Comparison of ENCODE assay signal across 10 cellular contexts in the genomic region with DNA sequence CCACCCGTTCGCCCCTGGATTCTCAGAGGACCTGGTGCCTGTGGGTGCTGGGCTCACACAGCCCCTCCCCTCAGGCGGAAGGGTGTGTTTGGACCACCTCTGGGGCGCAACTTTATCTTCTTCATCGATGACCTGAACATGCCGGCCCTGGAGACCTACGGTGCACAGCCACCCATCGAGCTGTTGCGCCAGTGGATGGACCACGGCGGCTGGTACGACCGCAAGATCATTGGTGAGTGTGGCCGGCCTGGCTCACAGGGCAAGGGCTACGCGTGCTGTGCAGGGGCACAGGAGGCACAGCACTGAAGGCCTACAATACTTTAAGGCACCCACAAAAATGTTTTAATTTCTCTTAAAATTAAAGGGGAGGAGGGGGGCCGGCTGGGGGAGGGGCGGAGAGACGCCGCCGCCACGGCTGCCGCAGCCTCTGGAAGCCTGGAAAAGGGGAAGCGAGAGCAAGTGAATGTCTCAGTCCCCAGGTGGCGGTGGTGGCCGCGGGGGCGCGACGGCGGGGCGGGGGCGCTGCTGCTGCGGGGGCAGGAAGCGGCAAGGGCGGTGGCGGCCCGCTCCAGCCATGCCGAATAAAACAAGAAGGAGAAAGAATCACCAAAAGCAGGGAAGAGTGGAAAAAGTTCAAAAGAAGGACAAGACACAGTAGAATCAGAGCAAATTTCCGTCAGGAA. TPM values are rescaled to one million over a fixed set of nuclear protein-coding genes. Genes with fewer than 3 reads are reported as not detected.
DNase-seq lines count a peak whose midpoint lies in the region; ATAC-seq and TF ChIP-seq lines count a peak whose summit lies in the region.
"Had no signal": no experiment of that assay in that cellular context is flagged by ENCODE, and none has a peak within 500 bp of the region (broad histone marks: within the 10 kb centered on the region; RNA-seq: fewer than 3 reads in every experiment).

No MANE protein-coding gene starts in this region.

- no peak for TF ChIP-seq CTCF in activated CD8-positive, alpha-beta T cell treated with anti-CD3 and anti-CD28 coated beads for 36 hours (IDR thresholded peaks at IDR 0.05)
- no peak for TF ChIP-seq CTCF in upper lobe of left lung (IDR thresholded peaks at IDR 0.05)
- TF ChIP-seq CTCF in prostate gland (IDR thresholded peaks at IDR 0.05) = no peak

- H3K4me3 ChIP-seq in upper lobe of left lung = peak overlapping the region in 2 of 4 donors; percentile 12 to 29
- H3K4me3 ChIP-seq in prostate gland = no peak overlapping the region
- H3K4me3 ChIP-seq: cardiac muscle cell had no signal

- POLR2A ChIA-PET in activated CD8-positive, alpha-beta T cell treated with anti-CD3 and anti-CD28 coated beads for 36 hours (lab: Charles Lee) = interaction anchor here (0.8 kb wide), 1 partner anchor 12 kb away, joined by 3 read pairs; no protein-coding TSS in a partner anchor

- CTCF ChIA-PET in activated CD8-positive, alpha-beta T cell treated with anti-CD3 and anti-CD28 coated beads for 36 hours (lab: Charles Lee) = interaction anchor here (1.4 to 1.8 kb wide), 2 partner anchors 14 to 142 kb away, joined by 3 to 4 read pairs; no protein-coding TSS in a partner anchor

- no peak overlapping the region for H3K4me3 Mint-ChIP-seq in activated CD8-positive, alpha-beta T cell treated with anti-CD3 and anti-CD28 coated beads for 36 hours
- H3K4me3 Mint-ChIP-seq: T-helper 1 cell treated with Interleukin-12 subunit alpha and Interleukin-12 subunit beta and Interleukin-4 antibody, amounts not matched to agents 30 μg/mL and 1 μg/mL, for 36 hours had no signal

- H3K27me3 Mint-ChIP-seq in activated CD8-positive, alpha-beta T cell treated with anti-CD3 and anti-CD28 coated beads for 36 hours = no peaks in the 10 kb centered on the region

- no peak for ATAC-seq in activated naive CD4-positive, alpha-beta T cell treated with anti-CD3 and anti-CD28 coated beads, Interleukin-2, amount 50 U/mL, for 72 hours
- ATAC-seq in activated CD8-positive, alpha-beta T cell treated with anti-CD3 and anti-CD28 coated beads for 36 hours = no peak
- ATAC-seq in upper lobe of left lung (ENCODE audit: low FRiP score in 2 of 2) (peak in 1 of 2 donors; percentile 46), GM21529 (IDR thresholded peaks at IDR 0.05; ENCODE audit: unreplicated experiment) (no peak), GM18519 (IDR thresholded peaks at IDR 0.05; ENCODE audit: low FRiP score, unreplicated experiment) (no peak)

- intact Hi-C loops in activated CD8-positive, alpha-beta T cell treated with anti-CD3 and anti-CD28 coated beads for 36 hours (cut with micrococcal nuclease) = no loop called here
- intact Hi-C loops in prostate gland (cut with DNase I) = no loop called here

- no peaks in the 10 kb centered on the region for H3K27me3 ChIP-seq in upper lobe of left lung
- no peaks in the 10 kb centered on the region for H3K27me3 ChIP-seq in prostate gland (replicated peaks; ENCODE audit: insufficient read depth)
- H3K27me3 ChIP-seq: cardiac muscle cell had no signal

- H3K27ac ChIP-seq in upper lobe of left lung = no peak overlapping the region
- H3K27ac ChIP-seq in prostate gland = no peak overlapping the region
- H3K27ac ChIP-seq: cardiac muscle cell had no signal

- H3K36me3 Mint-ChIP-seq in activated naive CD4-positive, alpha-beta T cell treated with anti-CD3 and anti-CD28 coated beads, Interleukin-2, amount 50 U/mL, for 72 hours = no peaks in the 10 kb centered on the region
- no peaks in the 10 kb centered on the region for H3K36me3 Mint-ChIP-seq in activated CD8-positive, alpha-beta T cell treated with anti-CD3 and anti-CD28 coated beads for 36 hours (ENCODE audit: low read depth)

- peaks cover 0 to 7% (median 3%) of the 10 kb centered on the region in 4 donors for H3K4me1 ChIP-seq in upper lobe of left lung
- H3K4me1 ChIP-seq in prostate gland (replicated peaks) = no peaks in the 10 kb centered on the region

- DNase-seq in activated naive CD4-positive, alpha-beta T cell treated with Interleukin-2 at 50 U/mL for 16 hours = peak; percentile 15
- DNase-seq in activated naive CD4-positive, alpha-beta T cell treated with anti-CD3 and anti-CD28 coated beads, Interleukin-2, amount 50 U/mL, for 72 hours (ENCODE audit: low spot score in 2 of 2) = no peak
- DNase-seq in activated CD8-positive, alpha-beta T cell treated with anti-CD3 and anti-CD28 coated beads for 36 hours = peak; percentile 27
- DNase-seq in iPS-NIHi11 (ENCODE audit: low spot score) (peak; percentile 75), upper lobe of left lung (peak; percentile 28 to 92), prostate gland (ENCODE audit: low spot score) (no peak)

- WGBS in upper lobe of left lung, 2 donors = 40 to 44% methylated on average over 36 to 40 of the region's 40 CpGs
- WGBS in prostate gland = 47% methylated on average over 40 of the region's 40 CpGs

- no peak for TF ChIP-seq EP300 in upper lobe of left lung (IDR thresholded peaks at IDR 0.05)

- H3K36me3 ChIP-seq in upper lobe of left lung (peaks cover 0 to 46% (median 13%) of the 10 kb centered on the region in 4 donors), prostate gland (no peaks in the 10 kb centered on the region)
- H3K36me3 ChIP-seq: cardiac muscle cell had no signal

- TF ChIP-seq POLR2A in upper lobe of left lung (IDR thresholded peaks at IDR 0.05) = no peak
- TF ChIP-seq POLR2A in prostate gland (IDR thresholded peaks at IDR 0.05) = no peak

- H3K4me1 Mint-ChIP-seq in activated CD8-positive, alpha-beta T cell treated with anti-CD3 and anti-CD28 coated beads for 36 hours (ENCODE audit: low read depth) = peaks cover 11% of the 10 kb centered on the region

- H3K9me3 Mint-ChIP-seq in activated naive CD4-positive, alpha-beta T cell treated with anti-CD3 and anti-CD28 coated beads, Interleukin-2, amount 50 U/mL, for 72 hours = no peaks in the 10 kb centered on the region
- no peaks in the 10 kb centered on the region for H3K9me3 Mint-ChIP-seq in activated CD8-positive, alpha-beta T cell treated with anti-CD3 and anti-CD28 coated beads for 36 hours
- H3K9me3 Mint-ChIP-seq: T-helper 1 cell treated with Interleukin-12 subunit alpha and Interleukin-12 subunit beta and Interleukin-4 antibody, amounts not matched to agents 30 μg/mL and 1 μg/mL, for 36 hours had no signal

- H3K27ac Mint-ChIP-seq in activated naive CD4-positive, alpha-beta T cell treated with anti-CD3 and anti-CD28 coated beads, Interleukin-2, amount 50 U/mL, for 72 hours = no peak overlapping the region
- no peak overlapping the region for H3K27ac Mint-ChIP-seq in activated CD8-positive, alpha-beta T cell treated with anti-CD3 and anti-CD28 coated beads for 36 hours
- H3K27ac Mint-ChIP-seq: T-helper 1 cell treated with Interleukin-12 subunit alpha and Interleukin-12 subunit beta and Interleukin-4 antibody, amounts not matched to agents 30 μg/mL and 1 μg/mL, for 36 hours had no signal

- H3K9me3 ChIP-seq in upper lobe of left lung (no peaks in the 10 kb centered on the region), prostate gland (no peaks in the 10 kb centered on the region)

RNA-seq across cellular contexts. Expression of gene BAP1, which starts 36.8 kb away (rescaled TPM):
- 100 to 1,000 TPM; 100 to 148 TPM for total RNA-seq in activated naive CD4-positive, alpha-beta T cell treated with anti-CD3 and anti-CD28 coated beads, Interleukin-2, amount 50 U/mL, for 72 hours
- total RNA-seq in activated CD8-positive, alpha-beta T cell treated with anti-CD3 and anti-CD28 coated beads for 36 hours = 100 to 1,000 TPM in 1 of 2 experiments, 10 to 100 TPM in 1; 98.1 to 101 TPM
- 10 to 100 TPM; 58.0 to 90.1 (median 75.1) TPM for total RNA-seq in upper lobe of left lung
- 100 to 1,000 TPM in 1 of 2 donors, 10 to 100 TPM in 1; 70.1 to 107 TPM for total RNA-seq in prostate gland

RNA-seq across cellular contexts. Expression of gene PHF7, which starts 37.5 kb away (rescaled TPM):
- total RNA-seq in activated naive CD4-positive, alpha-beta T cell treated with anti-CD3 and anti-CD28 coated beads, Interleukin-2, amount 50 U/mL, for 72 hours = 10 to 100 TPM; 17.2 to 36.0 TPM
- total RNA-seq in activated CD8-positive, alpha-beta T cell treated with anti-CD3 and anti-CD28 coated beads for 36 hours = 10 to 100 TPM; 18.4 to 20.6 TPM
- total RNA-seq in upper lobe of left lung (10 to 100 TPM in 3 of 6 donors, 1 to 10 TPM in 3; 5.6 to 14.8 (median 10.0) TPM), prostate gland (100 to 1,000 TPM in 1 of 2 donors, 1 to 10 TPM in 1; 6.4 to 176 TPM)

RNA-seq across cellular contexts. Expression of gene DNAH1, which starts 56.8 kb away (rescaled TPM):
- 10 to 100 TPM; 17.5 to 19.8 TPM for total RNA-seq in activated naive CD4-positive, alpha-beta T cell treated with anti-CD3 and anti-CD28 coated beads, Interleukin-2, amount 50 U/mL, for 72 hours
- total RNA-seq in activated CD8-positive, alpha-beta T cell treated with anti-CD3 and anti-CD28 coated beads for 36 hours = 10 to 100 TPM in 1 of 2 experiments, 1 to 10 TPM in 1; 9.2 to 10.2 TPM
- total RNA-seq in upper lobe of left lung (10 to 100 TPM; 10.8 to 67.1 (median 22.4) TPM), prostate gland (10 to 100 TPM in 1 of 2 donors, 1 to 10 TPM in 1; 5.6 to 18.7 TPM)

Comparison
In these comparisons a context has a peak if more than half of its experiments do, and no peak if none do; other contexts are left out.
1. DNase-seq: peak in activated naive CD4-positive, alpha-beta T cell treated with Interleukin-2 at 50 U/mL for 16 hours (single experiment), activated CD8-positive, alpha-beta T cell treated with anti-CD3 and anti-CD28 coated beads for 36 hours (single experiment), iPS-NIHi11 (single experiment) and upper lobe of left lung (2 of 2); none in activated naive CD4-positive, alpha-beta T cell treated with anti-CD3 and anti-CD28 coated beads, Interleukin-2, amount 50 U/mL, for 72 hours (0 of 2) and prostate gland (single experiment).